ENCODE assay signal across 37 cellular contexts in genomic region chr7:144085978-144086377, GRCh38. TPM values are rescaled to one million over a fixed set of nuclear protein-coding genes. Genes with fewer than 3 reads are reported as not detected.
"Had no signal": no experiment of that assay in that cellular context is flagged by ENCODE, and none has a peak within 500 bp of the region (broad histone marks: within the 10 kb centered on the region; RNA-seq: fewer than 3 reads in every experiment).

Gene OR2A12 (plus strand): TSS chr7:144086278. CDS start chr7:144095108, 8,830 bp downstream.

- H3K27ac ChIP-seq: KMS-11, PC-9, RWPE1, SJCRH30, SK-N-MC had no signal

- DNase-seq: Karpas-422, MM.1S, MV-4-11, NCI-H1092 treated with DMSO at 0.1 percent for 48 hours, NCI-H1105 treated with DMSO at 0.1 percent for 48 hours, NCI-H1417, NCI-H1436, NCI-H146, NCI-H1694, NCI-H187, NCI-H1930, NCI-H2029 treated with DMSO at 0.1 percent for 48 hours, NCI-H2081 treated with DMSO at 0.1 percent for 48 hours, NCI-H2107, NCI-H2171, NCI-H226, NCI-H446 treated with DMSO at 0.1 percent for 48 hours, NCI-H510A, NCI-H524, NCI-H526, NCI-H748 treated with DMSO at 0.1 percent for 48 hours, PC-9, SHP77, SIG-M5, SJCRH30, T-cell had no signal

- H3K4me2 ChIP-seq: KMS-11, PC-9 had no signal

- H3K9ac ChIP-seq: KMS-11 had no signal

- H3K9me3 ChIP-seq: SJCRH30 had no signal

- H3K4me1 ChIP-seq: SJCRH30 had no signal

- H3K36me3 ChIP-seq: SJCRH30 had no signal

- H3K27me3 ChIP-seq: SJCRH30 had no signal

- H2AFZ ChIP-seq: PC-9 had no signal

- FAIRE-seq: RCC 7860 had no signal

- H3K4me3 ChIP-seq: PC-9, SJCRH30, SK-N-MC had no signal

- ATAC-seq: Panc1, Right ventricle myocardium inferior, T-cell had no signal

RNA-seq across cellular contexts. Expression of gene OR2A12, which starts in this region (rescaled TPM):
- total RNA-seq: LHCN-M2, MCF 10A, OCI-LY7, PC-9, Right ventricle myocardium inferior, RPMI7951, SJCRH30, SK-MEL-5, T-cell had no signal
